ENCODE assay signal across 24 cellular contexts in genomic region chr6:121660277-121660676, GRCh38.
"Had no signal": no experiment of that assay in that cellular context is flagged by ENCODE, and none has a peak within 500 bp of the region (broad histone marks: within the 10 kb centered on the region; RNA-seq: fewer than 3 reads in every experiment).

No MANE protein-coding gene starts in this region.

- ATAC-seq: activated CD4-positive, alpha-beta T cell treated with anti-CD3 and anti-CD28 coated beads for 36 hours; effector memory CD8-positive, alpha-beta T cell; foreskin keratinocyte; heart left ventricle; natural killer cell; sciatic nerve; stimulated activated naive B cell treated with anti-CD40 and anti-IgM and Interleukin-4, amounts not matched to agents 10 μg/mL and 1 μg/mL and 100 μg/mL, for 72 hours had no signal

- H3K27me3 ChIP-seq: brain microvascular endothelial cell, foreskin keratinocyte, heart left ventricle, stomach, tibial artery had no signal

- H3K9me3 ChIP-seq: heart left ventricle, stomach, tibial artery had no signal

- DNase-seq: activated CD4-positive, alpha-beta T cell treated with anti-CD3 and anti-CD28 coated beads for 36 hours; activated CD4-positive, CD25-positive, alpha-beta regulatory T cell; activated effector memory CD4-positive, alpha-beta T cell treated with Interleukin-2 at 50 U/mL for 16 hours; activated naive CD4-positive, alpha-beta T cell treated with anti-CD3 and anti-CD28 coated beads for 36 hours; activated naive CD8-positive, alpha-beta T cell treated with anti-CD3 and anti-CD28 coated beads for 36 hours; activated T-cell treated with anti-CD3 and anti-CD28 coated beads for 4 hours; amniotic stem cell; brain microvascular endothelial cell; cortex of kidney; effector memory CD8-positive, alpha-beta T cell; erythroblast; foreskin keratinocyte; heart left ventricle; hypothalamus; immature natural killer cell; natural killer cell; retina; small intestine; stimulated activated CD4-positive, alpha-beta T cell treated with anti-CD3 and anti-CD28 coated beads, Interleukin-15, amount 100 ng/mL, for 24 hours; stimulated activated CD4-positive, alpha-beta T cell treated with anti-CD3 and anti-CD28 coated beads, Interleukin-2, amount 100 ng/mL, for 24 hours; stimulated activated naive B cell treated with anti-CD40 and anti-IgM and Interleukin-4, amounts not matched to agents 10 μg/mL and 1 μg/mL and 100 μg/mL, for 72 hours; stomach; tibial artery had no signal

- H3K4me3 ChIP-seq: heart left ventricle, stomach, tibial artery had no signal

- H3K4me1 ChIP-seq: foreskin keratinocyte, heart left ventricle, stomach, tibial artery had no signal

- H3K36me3 ChIP-seq: brain microvascular endothelial cell, heart left ventricle, stomach, tibial artery had no signal

- H3K27ac ChIP-seq: brain microvascular endothelial cell, foreskin keratinocyte, heart left ventricle, stomach, tibial artery had no signal
